In the genomic region with DNA sequence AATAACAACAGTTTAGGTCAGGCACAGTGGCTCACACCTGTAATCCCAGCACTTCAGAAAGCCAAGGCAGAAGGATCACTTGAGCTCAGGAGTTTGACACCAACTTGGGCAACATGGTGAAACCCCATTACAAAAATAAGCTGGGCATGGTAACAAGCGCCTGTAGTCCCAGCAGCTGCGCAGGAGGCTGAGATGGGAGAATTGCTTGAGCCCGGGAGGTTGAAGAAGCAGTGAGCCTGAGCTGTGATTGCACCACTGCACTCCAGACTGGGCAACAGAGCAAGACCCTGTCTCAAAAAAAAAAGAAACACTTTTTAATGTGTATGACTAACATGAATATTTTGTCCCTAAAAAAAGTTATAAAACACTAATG, we compare ENCODE assay signal across 19 cellular contexts.
"Had no signal": no experiment of that assay in that cellular context is flagged by ENCODE, and none has a peak within 500 bp of the region (broad histone marks: within the 10 kb centered on the region; RNA-seq: fewer than 3 reads in every experiment).

No MANE protein-coding gene starts in this region.

- ATAC-seq: activated CD8-positive, alpha-beta memory T cell treated with anti-CD3 and anti-CD28 coated beads, Interleukin-2, amount 10 ng/mL, durations not matched to agents 7 days and 5 days; gastroesophageal sphincter; heart right ventricle had no signal

- H3K4me3 Mint-ChIP-seq: activated CD8-positive, alpha-beta memory T cell treated with anti-CD3 and anti-CD28 coated beads, Interleukin-2, amount 10 ng/mL, durations not matched to agents 7 days and 5 days; T-helper 1 cell treated with Interleukin-12 subunit alpha and Interleukin-12 subunit beta and Interleukin-4 antibody, amounts not matched to agents 30 μg/mL and 1 μg/mL, for 36 hours; type B pancreatic cell had no signal

- H3K36me3 Mint-ChIP-seq: type B pancreatic cell had no signal

- H3K9me3 Mint-ChIP-seq: T-helper 1 cell treated with Interleukin-12 subunit alpha and Interleukin-12 subunit beta and Interleukin-4 antibody, amounts not matched to agents 30 μg/mL and 1 μg/mL, for 36 hours; type B pancreatic cell had no signal

- DNase-seq: activated CD4-positive, alpha-beta T cell treated with anti-CD3 and anti-CD28 coated beads for 1 hour; activated CD4-positive, alpha-beta T cell treated with anti-CD3 and anti-CD28 coated beads, Interleukin-2, amount 50 U/mL, for 48 hours; activated CD8-positive, alpha-beta memory T cell treated with anti-CD3 and anti-CD28 coated beads, Interleukin-2, amount 10 ng/mL, durations not matched to agents 7 days and 5 days; activated effector memory CD4-positive, alpha-beta T cell treated with anti-CD3 and anti-CD28 coated beads, Interleukin-2, amount 50 U/mL, for 16 hours; activated naive CD4-positive, alpha-beta T cell treated with anti-CD3 and anti-CD28 coated beads, Interleukin-2, amount 50 U/mL, for 16 hours; activated T-cell treated with anti-CD3 and anti-CD28 coated beads, Interleukin-2, amount 50 U/mL, for 1 hour; adrenal gland; cerebellar nuclear complex; effector CD4-positive, alpha-beta T cell; heart right ventricle; kidney glomerular epithelial cell; occipital lobe; retina; spleen; stimulated activated CD4-positive, alpha-beta T cell treated with anti-CD3 and anti-CD28 coated beads, Interleukin-4, amount 100 ng/mL, for 4 hours; stomach had no signal

- H3K27me3 Mint-ChIP-seq: activated CD8-positive, alpha-beta memory T cell treated with anti-CD3 and anti-CD28 coated beads, Interleukin-2, amount 10 ng/mL, durations not matched to agents 7 days and 5 days; type B pancreatic cell had no signal

- H3K27ac Mint-ChIP-seq: activated CD8-positive, alpha-beta memory T cell treated with anti-CD3 and anti-CD28 coated beads, Interleukin-2, amount 10 ng/mL, durations not matched to agents 7 days and 5 days; T-helper 1 cell treated with Interleukin-12 subunit alpha and Interleukin-12 subunit beta and Interleukin-4 antibody, amounts not matched to agents 30 μg/mL and 1 μg/mL, for 36 hours; type B pancreatic cell had no signal
